Comparison of ENCODE assay signal across 8 cellular contexts in the genomic region with DNA sequence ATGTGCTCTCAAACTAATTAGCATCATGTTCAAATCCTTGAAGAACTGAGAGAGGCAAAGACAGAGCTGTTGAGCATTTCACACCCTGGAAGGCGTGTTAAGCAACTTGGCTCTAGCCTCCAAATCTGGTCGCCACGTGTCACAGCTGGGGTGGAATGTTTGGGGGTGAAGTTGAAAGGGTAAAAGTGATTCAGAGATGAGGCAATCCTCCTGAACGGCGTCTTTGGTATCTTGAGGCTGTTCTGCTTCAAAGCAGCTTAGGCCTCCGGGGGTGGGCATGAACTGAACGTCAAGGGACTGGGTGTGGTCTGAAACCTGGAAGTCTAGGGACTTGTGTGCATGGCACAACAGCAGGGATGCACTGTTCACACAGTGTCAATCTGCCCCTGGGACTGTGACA.
DNase-seq lines count a peak whose midpoint lies in the region; TF ChIP-seq lines count a peak whose summit lies in the region.
"Had no signal": no experiment of that assay in that cellular context is flagged by ENCODE, and none has a peak within 500 bp of the region (broad histone marks: within the 10 kb centered on the region; RNA-seq: fewer than 3 reads in every experiment).

No MANE protein-coding gene starts in this region.

- in situ Hi-C loops in HAP-1 (cut with MboI; ENCODE audit: low sequenced_read_pairs), result no loop called here

- no peaks in the 10 kb centered on the region for H3K9me3 ChIP-seq in left ventricle myocardium inferior (replicated peaks)
- no peaks in the 10 kb centered on the region for H3K9me3 ChIP-seq in stomach smooth muscle (ENCODE audit: control insufficient read depth in 2 of 2, low read length in 2 of 2)
- no peaks in the 10 kb centered on the region for H3K9me3 ChIP-seq in HAP-1

- H3K36me3 ChIP-seq in left ventricle myocardium inferior (peaks cover 15% of the 10 kb centered on the region), stomach smooth muscle (ENCODE audit: control insufficient read depth in 2 of 2, insufficient read depth in 2 of 2, low read length in 2 of 2) (peaks cover 6 to 19% of the 10 kb centered on the region in 2 donors), HAP-1 (replicated peaks) (peaks cover 14% of the 10 kb centered on the region)

- H3K27me3 Mint-ChIP-seq in activated T-helper 1 cell treated with anti-CD3 and anti-CD28 coated beads, Interleukin-12 subunit alpha, Interleukin-12 subunit beta, Interleukin-2, Interleukin-4 antibody, amounts not matched to agents 30 ng/mL and 10 ng/mL and 1 ng/mL, durations not matched to agents 14 hours and 24 hours and 36 hours (ENCODE audit: insufficient read depth), result no peaks in the 10 kb centered on the region

- H3K9ac ChIP-seq in stomach smooth muscle (ENCODE audit: low read length in 2 of 2), result no peak overlapping the region

- no peaks in the 10 kb centered on the region for H3K27me3 ChIP-seq in left ventricle myocardium inferior (ENCODE audit: low read depth)
- no peaks in the 10 kb centered on the region for H3K27me3 ChIP-seq in stomach smooth muscle (ENCODE audit: control insufficient read depth in 1 of 2, insufficient read depth in 2 of 2, low read length in 2 of 2)
- H3K27me3 ChIP-seq in HAP-1 (ENCODE audit: low read depth), result no peaks in the 10 kb centered on the region

- H3K4me1 ChIP-seq in left ventricle myocardium inferior (peaks cover 97% of the 10 kb centered on the region), stomach smooth muscle (ENCODE audit: control insufficient read depth, insufficient read depth, low read length) (peaks cover 57% of the 10 kb centered on the region), HAP-1 (peaks cover 12% of the 10 kb centered on the region)

- peak overlapping the region; percentile 93 for H3K27ac ChIP-seq in left ventricle myocardium inferior (replicated peaks)
- H3K27ac ChIP-seq in stomach smooth muscle (ENCODE audit: low read length), result peak overlapping the region; percentile 1

- intact Hi-C loops in activated T-helper 1 cell treated with anti-CD3 and anti-CD28 coated beads, Interleukin-12 subunit alpha, Interleukin-12 subunit beta, Interleukin-2, Interleukin-4 antibody, amounts not matched to agents 30 ng/mL and 10 ng/mL and 1 ng/mL, durations not matched to agents 14 hours and 24 hours and 36 hours (cut with micrococcal nuclease), result no loop called here
- intact Hi-C loops in left ventricle myocardium inferior (cut with micrococcal nuclease), result loop anchor here (10.0 kb wide), 1 partner anchor 60 kb away; the partner anchor contains the start of gene TRAM2

- H3K4me1 Mint-ChIP-seq in activated T-helper 1 cell treated with anti-CD3 and anti-CD28 coated beads, Interleukin-12 subunit alpha, Interleukin-12 subunit beta, Interleukin-2, Interleukin-4 antibody, amounts not matched to agents 30 ng/mL and 10 ng/mL and 1 ng/mL, durations not matched to agents 14 hours and 24 hours and 36 hours (ENCODE audit: low read depth), result peaks cover 43% of the 10 kb centered on the region

- peak overlapping the region; percentile 29 for H3K27ac Mint-ChIP-seq in activated T-helper 1 cell treated with anti-CD3 and anti-CD28 coated beads, Interleukin-12 subunit alpha, Interleukin-12 subunit beta, Interleukin-2, Interleukin-4 antibody, amounts not matched to agents 30 ng/mL and 10 ng/mL and 1 ng/mL, durations not matched to agents 14 hours and 24 hours and 36 hours

- H3K4me3 ChIP-seq in HFF-Myc (replicated peaks; ENCODE audit: low read depth, low read length) (no peak overlapping the region), left ventricle myocardium inferior (no peak overlapping the region), stomach smooth muscle (ENCODE audit: low read length in 2 of 2) (no peak overlapping the region), HAP-1 (no peak overlapping the region)

- H3K9me3 Mint-ChIP-seq in activated T-helper 1 cell treated with anti-CD3 and anti-CD28 coated beads, Interleukin-12 subunit alpha, Interleukin-12 subunit beta, Interleukin-2, Interleukin-4 antibody, amounts not matched to agents 30 ng/mL and 10 ng/mL and 1 ng/mL, durations not matched to agents 14 hours and 24 hours and 36 hours, result no peaks in the 10 kb centered on the region

- no peak overlapping the region for H3K4me3 Mint-ChIP-seq in activated T-helper 1 cell treated with anti-CD3 and anti-CD28 coated beads, Interleukin-12 subunit alpha, Interleukin-12 subunit beta, Interleukin-2, Interleukin-4 antibody, amounts not matched to agents 30 ng/mL and 10 ng/mL and 1 ng/mL, durations not matched to agents 14 hours and 24 hours and 36 hours

- peaks cover 13% of the 10 kb centered on the region for H3K36me3 Mint-ChIP-seq in activated T-helper 1 cell treated with anti-CD3 and anti-CD28 coated beads, Interleukin-12 subunit alpha, Interleukin-12 subunit beta, Interleukin-2, Interleukin-4 antibody, amounts not matched to agents 30 ng/mL and 10 ng/mL and 1 ng/mL, durations not matched to agents 14 hours and 24 hours and 36 hours (ENCODE audit: low read depth)

- TF ChIP-seq CTCF in HFF-Myc (IDR thresholded peaks at IDR 0.05; ENCODE audit: low read depth, low read length, missing control alignments) (no peak), left ventricle myocardium inferior (IDR thresholded peaks at IDR 0.05; ENCODE audit: borderline replicate concordance) (no peak)

- peak; percentile 84 for DNase-seq in HFF-Myc (ENCODE audit: extremely low read depth, low read depth)
- DNase-seq in activated T-helper 1 cell treated with anti-CD3 and anti-CD28 coated beads, Interleukin-12 subunit alpha, Interleukin-12 subunit beta, Interleukin-2, Interleukin-4 antibody, amounts not matched to agents 30 ng/mL and 10 ng/mL and 1 ng/mL, durations not matched to agents 14 hours and 24 hours and 36 hours (ENCODE audit: low spot score), result no peak
- peak; percentile 38 for DNase-seq in left ventricle myocardium inferior
- DNase-seq in AML-193 (lab: John Stamatoyannopoulos, UW), result no peak
- no peak for DNase-seq in activated effector memory CD4-positive, alpha-beta T cell treated with anti-CD3 and anti-CD28 coated beads, Interleukin-2, amount 50 U/mL, for 16 hours
- DNase-seq in HAP-1 (ENCODE audit: low spot score in 2 of 2), result no peak
- DNase-seq: NCI-H1417 had no signal

Comparison
In these comparisons a context has a peak if more than half of its experiments do, and no peak if none do; other contexts are left out.
1. DNase-seq: peak in HFF-Myc (single experiment) and left ventricle myocardium inferior (single experiment); none in activated T-helper 1 cell treated with anti-CD3 and anti-CD28 coated beads, Interleukin-12 subunit alpha, Interleukin-12 subunit beta, Interleukin-2, Interleukin-4 antibody, amounts not matched to agents 30 ng/mL and 10 ng/mL and 1 ng/mL, durations not matched to agents 14 hours and 24 hours and 36 hours (single experiment), AML-193 (0 of 2), activated effector memory CD4-positive, alpha-beta T cell treated with anti-CD3 and anti-CD28 coated beads, Interleukin-2, amount 50 U/mL, for 16 hours (single experiment) and HAP-1 (0 of 2).